14 cellular contexts compared by ENCODE assay signal in the genomic region with DNA sequence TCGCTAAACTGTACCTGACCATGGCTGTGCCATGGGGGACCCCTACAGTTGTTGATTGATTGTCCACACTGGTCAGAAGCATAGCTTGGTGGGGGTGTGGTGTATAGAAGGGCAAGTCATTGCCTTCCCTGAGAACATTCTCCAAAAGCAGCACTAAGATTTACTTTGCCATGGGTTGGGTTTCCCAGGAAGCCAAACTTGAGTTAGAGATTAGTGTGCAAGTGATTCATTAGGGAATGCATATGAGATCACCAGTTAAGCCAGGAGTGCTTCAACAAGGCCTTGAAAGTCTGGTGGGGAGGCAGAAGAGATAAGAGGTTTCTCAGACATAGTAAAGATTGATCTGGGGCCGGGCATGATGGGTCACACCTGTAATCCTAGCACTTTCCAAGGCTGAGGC. TPM values are rescaled to one million over a fixed set of nuclear protein-coding genes. Genes with fewer than 3 reads are reported as not detected.
DNase-seq lines count a peak whose midpoint lies in the region; ATAC-seq and TF ChIP-seq lines count a peak whose summit lies in the region.
"Had no signal": no experiment of that assay in that cellular context is flagged by ENCODE, and none has a peak within 500 bp of the region (broad histone marks: within the 10 kb centered on the region; RNA-seq: fewer than 3 reads in every experiment).

No MANE protein-coding gene starts in this region.

- H4K91ac ChIP-seq in trophoblast cell (ENCODE audit: low read depth, low read length): no peak overlapping the region

- H2AK5ac ChIP-seq in trophoblast cell (ENCODE audit: low read length): no peak overlapping the region

- no peak overlapping the region for H3K4me3 ChIP-seq in SK-N-SH (ENCODE audit: low read depth in 2 of 2, low read length in 1 of 2)
- no peak overlapping the region for H3K4me3 ChIP-seq in fibroblast of pulmonary artery (replicated peaks; ENCODE audit: low read depth, low read length)
- H3K4me3 ChIP-seq in trophoblast cell (ENCODE audit: low read depth, low read length): no peak overlapping the region

- no peaks in the 10 kb centered on the region for H3K36me3 Mint-ChIP-seq in activated CD4-positive, alpha-beta memory T cell treated with anti-CD3 and anti-CD28 coated beads, Interleukin-2, amount 10 ng/mL, durations not matched to agents 7 days and 5 days (ENCODE audit: low read depth)
- H3K36me3 Mint-ChIP-seq: activated naive CD8-positive, alpha-beta T cell treated with anti-CD3 and anti-CD28 coated beads, Interleukin-2, amount 10 ng/mL, durations not matched to agents 7 days and 5 days had no signal

- H3K4me1 Mint-ChIP-seq in activated CD4-positive, alpha-beta memory T cell treated with anti-CD3 and anti-CD28 coated beads, Interleukin-2, amount 10 ng/mL, durations not matched to agents 7 days and 5 days: no peaks in the 10 kb centered on the region
- H3K4me1 Mint-ChIP-seq: activated naive CD8-positive, alpha-beta T cell treated with anti-CD3 and anti-CD28 coated beads, Interleukin-2, amount 10 ng/mL, durations not matched to agents 7 days and 5 days; memory B cell; stimulated activated naive CD8-positive, alpha-beta T cell treated with anti-CD3 and anti-CD28 coated beads, Interleukin-15, amount 100 ng/mL, for 72 hours had no signal

- H2AFZ ChIP-seq in SK-N-SH (ENCODE audit: low read depth) (no peak overlapping the region), trophoblast cell (ENCODE audit: insufficient read depth, low read length, poor library complexity) (no peak overlapping the region)

- CTCF ChIA-PET in SK-N-SH (lab: Yijun Ruan, JAX): interaction anchor here (1.1 kb wide), 1 partner anchor 43 kb away, joined by 5 read pairs; no protein-coding TSS in a partner anchor
- CTCF ChIA-PET in activated CD4-positive, alpha-beta memory T cell treated with anti-CD3 and anti-CD28 coated beads, Interleukin-2, amount 10 ng/mL, durations not matched to agents 7 days and 5 days (lab: Charles Lee): no interaction called here

- no peaks in the 10 kb centered on the region for H3K9me3 ChIP-seq in SK-N-SH
- peaks cover 4% of the 10 kb centered on the region for H3K9me3 ChIP-seq in trophoblast cell (ENCODE audit: insufficient read depth, low read depth, low read length)

- no peak overlapping the region for H3K23ac ChIP-seq in trophoblast cell (ENCODE audit: low read length)

- no peaks in the 10 kb centered on the region for H3K9me2 ChIP-seq in SK-N-SH

- no peaks in the 10 kb centered on the region for H4K20me1 ChIP-seq in SK-N-SH (ENCODE audit: insufficient read depth)

- TF ChIP-seq CTCF in SK-N-SH (IDR thresholded peaks at IDR 0.05) (no peak), fibroblast of pulmonary artery (IDR thresholded peaks at IDR 0.05; ENCODE audit: low read length, missing control alignments) (no peak)

- no peaks in the 10 kb centered on the region for H3K9me3 Mint-ChIP-seq in activated CD4-positive, alpha-beta memory T cell treated with anti-CD3 and anti-CD28 coated beads, Interleukin-2, amount 10 ng/mL, durations not matched to agents 7 days and 5 days
- H3K9me3 Mint-ChIP-seq: CD4-positive, alpha-beta T cell; stimulated activated naive CD8-positive, alpha-beta T cell treated with anti-CD3 and anti-CD28 coated beads, Interleukin-15, amount 100 ng/mL, for 72 hours had no signal

- no peak overlapping the region for H3K4me2 ChIP-seq in SK-N-SH
- H3K4me2 ChIP-seq in trophoblast cell (ENCODE audit: low read length): no peak overlapping the region

- TF ChIP-seq EP300 in SK-N-SH (IDR thresholded peaks at IDR 0.05; ENCODE audit: borderline replicate concordance in 1 of 2, low read depth in 1 of 2, low read length in 1 of 2): no peak

- 97% methylated on average over 2 of the region's 2 CpGs for WGBS in SK-N-SH (ENCODE audit: low lambda C conversion rate)
- no CpG with 5 or more reads among the region's 2 CpGs for WGBS in trophoblast cell (ENCODE audit: extremely low coverage, insufficient coverage, insufficient read length)

- DNase-seq in ELR (ENCODE audit: low read depth) (peak; percentile 79), SK-N-SH (no peak), fibroblast of pulmonary artery (ENCODE audit: low read depth) (peak; percentile 87), trophoblast cell (peak; percentile 56 to 72), SKM-1 (lab: John Stamatoyannopoulos, UW; ENCODE audit: unreplicated experiment) (no peak)
- DNase-seq in activated CD4-positive, alpha-beta memory T cell treated with anti-CD3 and anti-CD28 coated beads, Interleukin-2, amount 10 ng/mL, durations not matched to agents 7 days and 5 days: no peak
- no peak for DNase-seq in activated CD8-positive, alpha-beta memory T cell treated with anti-CD3 and anti-CD28 coated beads, Interleukin-2, amount 50 U/mL, for 48 hours
- DNase-seq: activated naive CD8-positive, alpha-beta T cell treated with anti-CD3 and anti-CD28 coated beads, Interleukin-2, amount 10 ng/mL, durations not matched to agents 7 days and 5 days; CD4-positive, alpha-beta T cell; head of caudate nucleus; stimulated activated CD4-positive, alpha-beta T cell treated with anti-CD3 and anti-CD28 coated beads, Interleukin-2, amount 100 ng/mL, for 48 hours; stimulated activated naive CD8-positive, alpha-beta T cell treated with anti-CD3 and anti-CD28 coated beads, Interleukin-15, amount 100 ng/mL, for 72 hours had no signal

- H3K4me3 Mint-ChIP-seq in activated CD4-positive, alpha-beta memory T cell treated with anti-CD3 and anti-CD28 coated beads, Interleukin-2, amount 10 ng/mL, durations not matched to agents 7 days and 5 days: no peak overlapping the region
- H3K4me3 Mint-ChIP-seq: activated naive CD8-positive, alpha-beta T cell treated with anti-CD3 and anti-CD28 coated beads, Interleukin-2, amount 10 ng/mL, durations not matched to agents 7 days and 5 days; CD4-positive, alpha-beta T cell; memory B cell; stimulated activated naive CD8-positive, alpha-beta T cell treated with anti-CD3 and anti-CD28 coated beads, Interleukin-15, amount 100 ng/mL, for 72 hours had no signal

- no peak for ATAC-seq in HG03045 (IDR thresholded peaks at IDR 0.05; ENCODE audit: unreplicated experiment)
- ATAC-seq: stimulated activated naive CD8-positive, alpha-beta T cell treated with anti-CD3 and anti-CD28 coated beads, Interleukin-15, amount 100 ng/mL, for 72 hours had no signal

- no peak overlapping the region for H3K18ac ChIP-seq in trophoblast cell (ENCODE audit: low read length)

- H3K27ac ChIP-seq in SK-N-SH (ENCODE audit: low read depth in 2 of 2, low read length in 1 of 2): peak overlapping the region in 1 of 2 experiments; percentile 1; a peak in 1 of 4 replicates
- no peak overlapping the region for H3K27ac ChIP-seq in trophoblast cell (ENCODE audit: low read depth, low read length)

- H3K4me1 ChIP-seq in SK-N-SH (ENCODE audit: control insufficient read depth in 1 of 2, insufficient read depth in 2 of 2, low read depth in 1 of 2, low read length in 1 of 2) (no peaks in the 10 kb centered on the region; a peak in 1 of 4 replicates), trophoblast cell (ENCODE audit: control insufficient read depth in 1 of 2, insufficient read depth in 2 of 2, low read length in 2 of 2) (no peaks in the 10 kb centered on the region)

- H3K14ac ChIP-seq in trophoblast cell (ENCODE audit: low read length): no peak overlapping the region

- H4K8ac ChIP-seq in trophoblast cell (ENCODE audit: low read depth, low read length): no peak overlapping the region

- no peaks in the 10 kb centered on the region for H3K27me3 Mint-ChIP-seq in activated CD4-positive, alpha-beta memory T cell treated with anti-CD3 and anti-CD28 coated beads, Interleukin-2, amount 10 ng/mL, durations not matched to agents 7 days and 5 days
- H3K27me3 Mint-ChIP-seq: stimulated activated naive CD8-positive, alpha-beta T cell treated with anti-CD3 and anti-CD28 coated beads, Interleukin-15, amount 100 ng/mL, for 72 hours had no signal

- H3F3A ChIP-seq in SK-N-SH (replicated peaks; ENCODE audit: insufficient read depth): no peaks in the 10 kb centered on the region

- H3K9ac ChIP-seq in SK-N-SH: no peak overlapping the region
- H3K9ac ChIP-seq in trophoblast cell (ENCODE audit: low read length): no peak overlapping the region

- POLR2A ChIA-PET in SK-N-SH (lab: Yijun Ruan, JAX): no interaction called here
- POLR2A ChIA-PET in activated CD4-positive, alpha-beta memory T cell treated with anti-CD3 and anti-CD28 coated beads, Interleukin-2, amount 10 ng/mL, durations not matched to agents 7 days and 5 days (lab: Charles Lee): no interaction called here

- H3K27me3 ChIP-seq in SK-N-SH (ENCODE audit: insufficient read depth) (no peaks in the 10 kb centered on the region), trophoblast cell (ENCODE audit: insufficient read depth, low read length) (no peaks in the 10 kb centered on the region)

- H3K36me3 ChIP-seq in SK-N-SH (replicated peaks in 1 of 2; ENCODE audit: control insufficient read depth in 1 of 2, insufficient read depth in 2 of 2, low read length in 1 of 2) (no peaks in the 10 kb centered on the region), trophoblast cell (ENCODE audit: control insufficient read depth in 1 of 2, insufficient read depth in 2 of 2, low read length in 2 of 2) (no peaks in the 10 kb centered on the region)

- H4K12ac ChIP-seq in trophoblast cell (ENCODE audit: low read depth, low read length): no peak overlapping the region

- H2BK5ac ChIP-seq in trophoblast cell (ENCODE audit: low read depth, low read length, poor library complexity): no peak overlapping the region

- H3K79me2 ChIP-seq in SK-N-SH (ENCODE audit: insufficient read depth) (no peaks in the 10 kb centered on the region), trophoblast cell (ENCODE audit: control insufficient read depth, insufficient read depth, low read length, poor library complexity) (no peaks in the 10 kb centered on the region)

- H3K4ac ChIP-seq in trophoblast cell (ENCODE audit: low read depth, low read length): no peak overlapping the region

- no peak overlapping the region for H2BK12ac ChIP-seq in trophoblast cell (ENCODE audit: low read length)

- H2BK120ac ChIP-seq in trophoblast cell (ENCODE audit: insufficient read depth, low read length, poor library complexity): no peak overlapping the region

- TF ChIP-seq RAD21 in SK-N-SH (IDR thresholded peaks at IDR 0.05; ENCODE audit: low read length): no peak

- no peaks in the 10 kb centered on the region for H3K79me1 ChIP-seq in trophoblast cell (ENCODE audit: low read length)

- no peak overlapping the region for H3K27ac Mint-ChIP-seq in activated CD4-positive, alpha-beta memory T cell treated with anti-CD3 and anti-CD28 coated beads, Interleukin-2, amount 10 ng/mL, durations not matched to agents 7 days and 5 days
- H3K27ac Mint-ChIP-seq: activated naive CD8-positive, alpha-beta T cell treated with anti-CD3 and anti-CD28 coated beads, Interleukin-2, amount 10 ng/mL, durations not matched to agents 7 days and 5 days; CD4-positive, alpha-beta T cell; memory B cell; stimulated activated naive CD8-positive, alpha-beta T cell treated with anti-CD3 and anti-CD28 coated beads, Interleukin-15, amount 100 ng/mL, for 72 hours had no signal

TF ChIP-seq in SK-N-SH, 30 proteins besides CTCF, POLR2A, EP300 and RAD21 (continues in another document):
- no peak for TF ChIP-seq FOXM1 (IDR thresholded peaks at IDR 0.05; ENCODE audit: low read depth)

RNA-seq across cellular contexts. Expression of gene TPST1, which starts 21.4 kb away (rescaled TPM):
- polyA plus RNA-seq in SK-N-SH (2012; rRNA removed): 36.4 and 46.4 TPM in 2 replicates
- 45.8 and 45.9 TPM in 2 replicates for polyA plus RNA-seq in SK-N-SH (2012; cell fraction: cytosol; rRNA removed)
- polyA plus RNA-seq in SK-N-SH (2012; cell fraction: nucleus; rRNA removed): 20.5 and 33.6 TPM in 2 replicates
- 19.3 and 20.4 TPM in 2 replicates for polyA plus RNA-seq in trophoblast cell (2013)
- total RNA-seq in activated CD4-positive, alpha-beta memory T cell treated with anti-CD3 and anti-CD28 coated beads, Interleukin-2, amount 10 ng/mL, durations not matched to agents 7 days and 5 days: under 1 TPM; 0.25 to 0.28 TPM

Comparison
In these comparisons a context has a peak if more than half of its experiments do, and no peak if none do; other contexts are left out.
1. DNase-seq: peak in ELR (single experiment), fibroblast of pulmonary artery (single experiment) and trophoblast cell (2 of 2); none in SK-N-SH (single experiment), activated CD4-positive, alpha-beta memory T cell treated with anti-CD3 and anti-CD28 coated beads, Interleukin-2, amount 10 ng/mL, durations not matched to agents 7 days and 5 days (single experiment), activated CD8-positive, alpha-beta memory T cell treated with anti-CD3 and anti-CD28 coated beads, Interleukin-2, amount 50 U/mL, for 48 hours (single experiment) and SKM-1 (single experiment).